Comparison of ENCODE assay signal across 18 cellular contexts in the genomic region with DNA sequence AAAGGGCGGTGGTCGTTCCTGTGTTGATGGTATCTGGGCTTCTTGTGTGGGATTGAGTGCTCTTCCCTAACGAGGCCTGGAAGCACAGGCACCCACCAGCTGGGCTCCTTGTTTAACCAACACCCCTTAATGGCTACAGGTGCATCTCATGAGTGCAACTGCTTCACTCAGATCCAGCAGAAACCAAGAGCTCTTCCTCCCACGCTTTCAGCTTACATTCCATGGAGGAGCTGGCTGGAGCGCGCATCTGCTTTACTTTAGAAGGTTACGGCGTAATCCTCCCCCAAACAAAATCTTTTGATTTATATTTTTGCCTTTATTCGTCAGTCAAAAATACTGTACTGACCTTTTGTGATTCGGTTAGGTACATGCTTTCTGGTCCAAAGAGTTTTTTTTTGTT.
DNase-seq lines count a peak whose midpoint lies in the region; FAIRE-seq and TF ChIP-seq lines count a peak whose summit lies in the region.
"Had no signal": no experiment of that assay in that cellular context is flagged by ENCODE, and none has a peak within 500 bp of the region (broad histone marks: within the 10 kb centered on the region; RNA-seq: fewer than 3 reads in every experiment).

No MANE protein-coding gene starts in this region.

- no peak for TF ChIP-seq CTCF in mesothelial cell of epicardium (IDR thresholded peaks at IDR 0.05; ENCODE audit: unreplicated experiment)

- H3K4me3 Mint-ChIP-seq in mesothelial cell of epicardium = no peak overlapping the region
- H3K4me3 Mint-ChIP-seq: B cell; CD4-positive, CD25-positive, alpha-beta regulatory T cell; CD8-positive, alpha-beta T cell; GM23338; HFFc6 had no signal

- FAIRE-seq in endometrium (lab: Jason Lieb, UNC) (peak; percentile 98), GM12891 (lab: Jason Lieb, UNC) (no peak)
- FAIRE-seq: A204.1, G401.6, H54 had no signal

- H3K27ac Mint-ChIP-seq in mesothelial cell of epicardium = peak overlapping the region; percentile 30
- H3K27ac Mint-ChIP-seq: B cell; CD4-positive, CD25-positive, alpha-beta regulatory T cell; CD8-positive, alpha-beta T cell; GM23338; HFFc6 had no signal

- DNase-seq in NCI-H1417 (lab: John Stamatoyannopoulos, UW) (peak in 2 of 3 experiments; percentile 12 to 58), NCI-H1417 treated with DMSO at 0.1 percent for 48 hours (lab: John Stamatoyannopoulos, UW) (no peak), mesothelial cell of epicardium (ENCODE audit: low spot score in 2 of 2, unreplicated experiment in 2 of 2) (no peak), GM12891 (ENCODE audit: insufficient read length, low spot score) (no peak), anterior cingulate cortex (lab: John Stamatoyannopoulos, UW) (no peak), NOMO-1 treated with DMSO at 0.1 percent for 48 hours (lab: John Stamatoyannopoulos, UW; ENCODE audit: unreplicated experiment) (no peak)
- DNase-seq: Caco-2; CD4-positive, CD25-positive, alpha-beta regulatory T cell; CD8-positive, alpha-beta T cell; DMS153; DND-41; HFFc6 had no signal

- H3K4me1 Mint-ChIP-seq in mesothelial cell of epicardium = peaks cover 10% of the 10 kb centered on the region
- H3K4me1 Mint-ChIP-seq: B cell; CD4-positive, CD25-positive, alpha-beta regulatory T cell had no signal

- peaks cover 15% of the 10 kb centered on the region for H3K36me3 Mint-ChIP-seq in mesothelial cell of epicardium
- H3K36me3 Mint-ChIP-seq: CD4-positive, CD25-positive, alpha-beta regulatory T cell; CD8-positive, alpha-beta T cell had no signal

- TF ChIP-seq POLR2A in GM12891 (IDR thresholded peaks at IDR 0.05; ENCODE audit: low read depth, low read length) = no peak

- peaks cover 5% of the 10 kb centered on the region for H3K9me3 Mint-ChIP-seq in mesothelial cell of epicardium
- H3K9me3 Mint-ChIP-seq: CD8-positive, alpha-beta T cell; GM23338; HFFc6 had no signal

- no peaks in the 10 kb centered on the region for H3K27me3 Mint-ChIP-seq in mesothelial cell of epicardium (ENCODE audit: low read depth)

TF ChIP-seq in GM12891, 5 proteins besides CTCF, POLR2A, EP300 and RAD21:
- TF ChIP-seq PAX5 (IDR thresholded peaks at IDR 0.05; ENCODE audit: insufficient read depth, low read length, severe bottlenecking) = no peak

Comparison
In these comparisons a context has a peak if more than half of its experiments do, and no peak if none do; other contexts are left out.
1. DNase-seq: peak in NCI-H1417 (2 of 3); none in NCI-H1417 treated with DMSO at 0.1 percent for 48 hours (single experiment), mesothelial cell of epicardium (0 of 2), GM12891 (single experiment), anterior cingulate cortex (0 of 58) and NOMO-1 treated with DMSO at 0.1 percent for 48 hours (single experiment).